Comparison of ENCODE assay signal across 8 cellular contexts in genomic region chr6:134178230-134179044, GRCh38.
A peak's percentile ranks its signal among the peaks of the same experiment; 100 is the strongest.
DNase-seq lines count a peak whose midpoint lies in the region; ATAC-seq, FAIRE-seq and TF ChIP-seq lines count a peak whose summit lies in the region.

No MANE protein-coding gene starts in this region.

- WGBS in spleen, 5 donors, result 1 to 2% (median 2%) methylated on average over 28 of the region's 28 CpGs

- peak overlapping the region; percentile 45 to 97 (median 83) for H3K27ac ChIP-seq in spleen

- H3K4me1 ChIP-seq in spleen, result peaks cover 13 to 53% (median 44%) of the 10 kb centered on the region in 6 donors

- TF ChIP-seq POLR2A in spleen (IDR thresholded peaks at IDR 0.05), result no peak

- H3K4me3 ChIP-seq in spleen, result peak overlapping the region; percentile 19 to 81 (median 39)

- intact Hi-C loops in spleen (cut with DNase I; ENCODE audit: low total_unique reads), result loop anchor here (10.0 kb wide), 1 partner anchor 66 kb away; no protein-coding TSS in a partner anchor

- H3K9me3 ChIP-seq in spleen, result no peaks in the 10 kb centered on the region

- TF ChIP-seq CTCF in spleen (IDR thresholded peaks at IDR 0.05 in 8 of 11, conservative IDR thresholded peaks at IDR 0.05 in 3 of 11), result peak; percentile 36 to 81 (median 64)

- DNase-seq in GM19238 (ENCODE audit: insufficient read length, low spot score), result peak; percentile 23
- DNase-seq in NCI-H2081 treated with DMSO at 0.1 percent for 48 hours (lab: John Stamatoyannopoulos, UW), result peak; percentile 10
- peak; percentile 59 to 60 for DNase-seq in activated CD4-positive, alpha-beta T cell treated with anti-CD3 and anti-CD28 coated beads for 24 hours (ENCODE audit: low read depth in 2 of 2)
- DNase-seq in cerebellar nuclear complex (lab: John Stamatoyannopoulos, UW), result peak; percentile 58 to 85
- DNase-seq in spleen, result peak; percentile 89
- DNase-seq in DMS 273 treated with DMSO at 0.1 percent for 48 hours (lab: John Stamatoyannopoulos, UW), result no peak

- H3K36me3 ChIP-seq in spleen, result peaks cover 0 to 4% (median under 1%) of the 10 kb centered on the region in 6 donors

- H3K27me3 ChIP-seq in spleen (replicated peaks in 1 of 7), result peaks cover 0 to 13% (median 0%) of the 10 kb centered on the region in 7 donors

- FAIRE-seq in islet of Langerhans (lab: Jason Lieb, UNC), result peak; percentile 47

- ATAC-seq in GM19328 (IDR thresholded peaks at IDR 0.05; ENCODE audit: unreplicated experiment), result no peak
